In the genomic region with DNA sequence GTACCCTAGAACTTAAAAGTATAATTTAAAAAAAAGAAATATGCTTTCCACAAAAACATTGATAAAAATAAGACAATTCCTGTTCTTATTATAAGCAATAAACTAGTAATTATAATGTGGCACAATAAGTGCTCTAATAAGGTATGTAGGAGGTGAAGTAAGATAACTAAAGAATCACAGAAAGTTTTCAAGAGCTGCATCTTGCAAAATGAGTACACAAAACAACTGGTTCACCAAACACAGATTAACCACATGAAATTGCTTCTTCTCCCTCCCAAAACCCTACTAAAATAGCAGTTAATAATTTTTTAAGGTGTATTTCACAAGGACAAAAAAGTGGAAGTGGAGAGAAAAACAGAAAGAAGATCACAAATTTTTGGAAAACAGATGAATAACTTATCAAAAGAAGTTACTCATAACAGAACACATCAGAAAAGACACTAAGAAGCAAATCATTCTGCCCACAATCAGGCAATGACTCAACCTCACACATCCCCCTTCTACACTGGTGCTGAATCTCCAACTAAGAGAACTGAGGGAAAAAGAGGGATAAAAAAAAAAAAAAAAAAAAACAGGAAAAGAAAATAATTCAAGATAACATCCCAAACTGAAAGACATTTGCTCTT, we compare ENCODE assay signal across 11 cellular contexts.
DNase-seq lines count a peak whose midpoint lies in the region; ATAC-seq, FAIRE-seq and TF ChIP-seq lines count a peak whose summit lies in the region.
"Had no signal": no experiment of that assay in that cellular context is flagged by ENCODE, and none has a peak within 500 bp of the region (broad histone marks: within the 10 kb centered on the region; RNA-seq: fewer than 3 reads in every experiment).

No MANE protein-coding gene starts in this region.

- no peak for TF ChIP-seq POLR2A in testis (IDR thresholded peaks at IDR 0.05)

- no peak overlapping the region for H3K4me3 ChIP-seq in bronchial epithelial cell (ENCODE audit: low read depth, low read length)
- no peak overlapping the region for H3K4me3 ChIP-seq in testis

- intact Hi-C loops in testis (cut with DNase I; ENCODE audit: low total_unique reads) = no loop called here

- DNase-seq in stimulated activated CD4-positive, alpha-beta T cell treated with anti-CD3 and anti-CD28 coated beads, Interleukin-1b, Interleukin-23, amount 100 ng/mL, for 48 hours = peak; percentile 1
- DNase-seq in stimulated activated CD4-positive, alpha-beta T cell treated with anti-CD3 and anti-CD28 coated beads, Interleukin-12 subunit alpha, Interleukin-12 subunit beta, amount 100 ng/mL, for 4 hours = no peak
- DNase-seq in bronchial epithelial cell (ENCODE audit: low read depth) = peak; percentile 65
- DNase-seq in urothelium cell line (ENCODE audit: low spot score) = peak; percentile 9
- DNase-seq in KBM-7 = no peak
- no peak for DNase-seq in testis
- DNase-seq in SHP77 (lab: John Stamatoyannopoulos, UW) = no peak
- DNase-seq: naive thymus-derived CD8-positive, alpha-beta T cell had no signal

- no peaks in the 10 kb centered on the region for H3K4me1 ChIP-seq in testis

- in situ Hi-C loops in KBM-7 (cut with MboI; ENCODE audit: low pct_unique_long_range_greater_than_20kb, low sequenced_read_pairs) = no loop called here

- FAIRE-seq in bronchial epithelial cell (lab: Jason Lieb, UNC) (no peak), urothelium cell line (lab: Jason Lieb, UNC) (no peak)
- FAIRE-seq: endometrium, H1 had no signal

- H3K27ac ChIP-seq in testis = no peak overlapping the region

- H3K36me3 ChIP-seq in bronchial epithelial cell (ENCODE audit: control insufficient read depth, insufficient read depth, low read length) (peaks cover 2% of the 10 kb centered on the region), testis (ENCODE audit: low read depth, missing control alignments) (no peaks in the 10 kb centered on the region)

- H3K27me3 ChIP-seq in bronchial epithelial cell (ENCODE audit: control insufficient read depth, insufficient read depth, low read length) = no peaks in the 10 kb centered on the region
- H3K27me3 ChIP-seq in testis = no peaks in the 10 kb centered on the region

- no peaks in the 10 kb centered on the region for H3K9me3 ChIP-seq in testis

- TF ChIP-seq CTCF in bronchial epithelial cell (IDR thresholded peaks at IDR 0.05; ENCODE audit: insufficient read depth, low read length, severe bottlenecking) (no peak), testis (IDR thresholded peaks at IDR 0.05) (no peak)

- ATAC-seq in HG03095 (IDR thresholded peaks at IDR 0.05; ENCODE audit: unreplicated experiment) = peak; percentile 63
- ATAC-seq: naive thymus-derived CD8-positive, alpha-beta T cell had no signal

Comparison
In these comparisons a context has a peak if more than half of its experiments do, and no peak if none do; other contexts are left out.
1. DNase-seq: peak in stimulated activated CD4-positive, alpha-beta T cell treated with anti-CD3 and anti-CD28 coated beads, Interleukin-1b, Interleukin-23, amount 100 ng/mL, for 48 hours (single experiment), bronchial epithelial cell (single experiment) and urothelium cell line (single experiment); none in stimulated activated CD4-positive, alpha-beta T cell treated with anti-CD3 and anti-CD28 coated beads, Interleukin-12 subunit alpha, Interleukin-12 subunit beta, amount 100 ng/mL, for 4 hours (single experiment), KBM-7 (single experiment), testis (single experiment) and SHP77 (0 of 2).